ENCODE assay signal across 28 cellular contexts in genomic region chr7:150649084-150649385, GRCh38. TPM values are rescaled to one million over a fixed set of nuclear protein-coding genes. Genes with fewer than 3 reads are reported as not detected.
DNase-seq lines count a peak whose midpoint lies in the region; ATAC-seq, FAIRE-seq and TF ChIP-seq lines count a peak whose summit lies in the region.
"Had no signal": no experiment of that assay in that cellular context is flagged by ENCODE, and none has a peak within 500 bp of the region (broad histone marks: within the 10 kb centered on the region; RNA-seq: fewer than 3 reads in every experiment).

No MANE protein-coding gene starts in this region.

- SMC1A ChIA-PET in GM12878 (lab: Charles Lee; ENCODE audit: uncharacterized antibody, unreplicated experiment): interaction anchor here (1.4 to 1.8 kb wide), 3 partner anchors 11 to 20 kb away, joined by 6 to 8 read pairs (median 7); no protein-coding TSS in a partner anchor

- peaks cover 29% of the 10 kb centered on the region for H3K4me1 Mint-ChIP-seq in T-helper 1 cell treated with Interleukin-12 subunit alpha and Interleukin-12 subunit beta and Interleukin-4 antibody, amounts not matched to agents 30 μg/mL and 1 μg/mL, for 36 hours (ENCODE audit: low read depth)
- H3K4me1 Mint-ChIP-seq in stimulated activated naive CD8-positive, alpha-beta T cell treated with anti-CD3 and anti-CD28 coated beads, Interleukin-15, Interleukin-2, amounts not matched to agents 100 ng/mL and 50 ng/mL, for 24 hours (ENCODE audit: low read depth): peaks cover 46% of the 10 kb centered on the region
- H3K4me1 Mint-ChIP-seq in stimulated activated effector memory CD8-positive, alpha-beta T cell treated with anti-CD3 and anti-CD28 coated beads, Interleukin-12 subunit alpha, Interleukin-12 subunit beta, amount 100 ng/mL, for 72 hours: peaks cover 20% of the 10 kb centered on the region

- no peak overlapping the region for H3K9ac ChIP-seq in GM12878 (ENCODE audit: control insufficient read depth, insufficient read depth, low read length)
- H3K9ac ChIP-seq: KMS-11 had no signal

- H3K79me2 ChIP-seq in GM12878 (ENCODE audit: control insufficient read depth, insufficient read depth, low read length): no peaks in the 10 kb centered on the region

- no peaks in the 10 kb centered on the region for H4K20me1 ChIP-seq in GM12878 (ENCODE audit: control insufficient read depth, insufficient read depth)

- WGBS in GM12878 (ENCODE audit: insufficient coverage, insufficient replicate concordance, low lambda C conversion rate, missing lambda C conversion rate): 55% methylated on average over 3 of the region's 3 CpGs

- TF ChIP-seq RAD21 in GM12878 (IDR thresholded peaks at IDR 0.05; ENCODE audit: insufficient read depth, low read depth, low read length): no peak

- H3K4me3 Mint-ChIP-seq in T-helper 1 cell treated with Interleukin-12 subunit alpha and Interleukin-12 subunit beta and Interleukin-4 antibody, amounts not matched to agents 30 μg/mL and 1 μg/mL, for 36 hours: no peak overlapping the region
- H3K4me3 Mint-ChIP-seq in stimulated activated naive CD8-positive, alpha-beta T cell treated with anti-CD3 and anti-CD28 coated beads, Interleukin-15, Interleukin-2, amounts not matched to agents 100 ng/mL and 50 ng/mL, for 24 hours: no peak overlapping the region
- no peak overlapping the region for H3K4me3 Mint-ChIP-seq in stimulated activated effector memory CD8-positive, alpha-beta T cell treated with anti-CD3 and anti-CD28 coated beads, Interleukin-12 subunit alpha, Interleukin-12 subunit beta, amount 100 ng/mL, for 72 hours

- peak overlapping the region; percentile 5; the same call in 1 of the 2 replicates for H3K4me2 ChIP-seq in GM12878 (ENCODE audit: control insufficient read depth, insufficient read depth)
- H3K4me2 ChIP-seq: KMS-11 had no signal

- H3K4me1 ChIP-seq in GM12878 (ENCODE audit: control insufficient read depth, insufficient read depth, low read length): peaks cover 14% of the 10 kb centered on the region
- H3K4me1 ChIP-seq: esophagus squamous epithelium, SJSA1, tibial nerve had no signal

- TF ChIP-seq EP300 in GM12878 (IDR thresholded peaks at IDR 0.05; ENCODE audit: borderline replicate concordance in 1 of 2, control insufficient read depth in 1 of 2, low read depth in 2 of 2, low read length in 2 of 2): no peak

- BruUV-seq in GM12878 (replicated peaks; lab: Mats Ljungman, UMichigan): no TSS peak

- POLR2A ChIA-PET in GM12878 (lab: Charles Lee): no interaction called here

- in situ Hi-C loops in GM12878 (cut with MboI): no loop called here

- DNase-seq in T-helper 1 cell (no peak), GM12878 (ENCODE audit: low read depth, low spot score) (no peak)
- no peak for DNase-seq in stimulated activated naive CD8-positive, alpha-beta T cell treated with anti-CD3 and anti-CD28 coated beads, Interleukin-15, Interleukin-2, amounts not matched to agents 100 U/mL and 50 U/mL, for 24 hours
- no peak for DNase-seq in stimulated activated effector memory CD8-positive, alpha-beta T cell treated with anti-CD3 and anti-CD28 coated beads, Interleukin-12 subunit alpha, Interleukin-12 subunit beta, amount 100 ng/mL, for 72 hours (ENCODE audit: low spot score in 2 of 2)
- DNase-seq: activated CD4-positive, alpha-beta T cell treated with anti-CD3 and anti-CD28 coated beads for 4 hours; activated CD8-positive, alpha-beta memory T cell treated with anti-CD3 and anti-CD28 coated beads, Interleukin-2, amount 50 U/mL, for 48 hours; activated effector memory CD4-positive, alpha-beta T cell treated with Interleukin-2 at 50 U/mL for 16 hours; cortex of kidney; esophagus squamous epithelium; foreskin melanocyte; GOT3; left colon; NCI-H1436; NCI-H2081 treated with DMSO at 0.1 percent for 48 hours; NCI-H226; NCI-H69; small intestine; stimulated activated CD8-positive, alpha-beta memory T cell treated with anti-CD3 and anti-CD28 coated beads, Interleukin-4, amount 100 ng/mL, for 48 hours had no signal

- RAD21 ChIA-PET in GM12878 (lab: Charles Lee; ENCODE audit: unreplicated experiment): no interaction called here

- peaks cover 61% of the 10 kb centered on the region for H3K36me3 Mint-ChIP-seq in T-helper 1 cell treated with Interleukin-12 subunit alpha and Interleukin-12 subunit beta and Interleukin-4 antibody, amounts not matched to agents 30 μg/mL and 1 μg/mL, for 36 hours (ENCODE audit: low read depth)
- peaks cover 30% of the 10 kb centered on the region for H3K36me3 Mint-ChIP-seq in stimulated activated naive CD8-positive, alpha-beta T cell treated with anti-CD3 and anti-CD28 coated beads, Interleukin-15, Interleukin-2, amounts not matched to agents 100 ng/mL and 50 ng/mL, for 24 hours (ENCODE audit: low read depth)
- no peaks in the 10 kb centered on the region for H3K36me3 Mint-ChIP-seq in stimulated activated effector memory CD8-positive, alpha-beta T cell treated with anti-CD3 and anti-CD28 coated beads, Interleukin-12 subunit alpha, Interleukin-12 subunit beta, amount 100 ng/mL, for 72 hours

- peak overlapping the region; percentile 69 for H3K27ac ChIP-seq in GM12878 (ENCODE audit: control insufficient read depth, insufficient read depth)
- H3K27ac ChIP-seq: 22Rv1, esophagus squamous epithelium, HL-60, KMS-11, SJSA1, tibial nerve had no signal

- intact Hi-C loops in GM12878 (cut with micrococcal nuclease; ENCODE audit: unreplicated experiment): no loop called here

- ATAC-seq in stimulated activated naive CD8-positive, alpha-beta T cell treated with anti-CD3 and anti-CD28 coated beads, Interleukin-15, Interleukin-2, amounts not matched to agents 100 U/mL and 50 U/mL, for 24 hours: no peak
- ATAC-seq in GM12878 (no peak; the same call in 2 of the 3 replicates), HG02970 (IDR thresholded peaks at IDR 0.05; ENCODE audit: low FRiP score, unreplicated experiment) (no peak)
- ATAC-seq in stimulated activated effector memory CD8-positive, alpha-beta T cell treated with anti-CD3 and anti-CD28 coated beads, Interleukin-12 subunit alpha, Interleukin-12 subunit beta, amount 100 ng/mL, for 72 hours: no peak
- ATAC-seq in activated CD4-positive, CD25-positive, alpha-beta regulatory T cell treated with anti-CD3 and anti-CD28 coated beads, Interleukin-2, amount 50 U/mL, for 24 hours: no peak

- H3K27me3 ChIP-seq in GM12878 (replicated peaks in 1 of 2; ENCODE audit: control insufficient read depth in 2 of 2, insufficient read depth in 2 of 2, low read length in 1 of 2): no peaks in the 10 kb centered on the region
- H3K27me3 ChIP-seq: esophagus squamous epithelium, SJSA1, tibial nerve had no signal

- CTCF ChIA-PET in GM12878 (lab: Yijun Ruan, JAX): interaction anchor here (1.1 to 1.7 kb wide), 3 partner anchors 9 to 19 kb away, joined by 3 to 5 read pairs (median 3); no protein-coding TSS in a partner anchor

- H3K9me3 ChIP-seq in GM12878 (replicated peaks; ENCODE audit: control insufficient read depth, insufficient read depth, low read length): peaks cover 9% of the 10 kb centered on the region; the same call in 2 of the 3 replicates
- H3K9me3 ChIP-seq: esophagus squamous epithelium, SJSA1, tibial nerve had no signal

- H3K9me3 Mint-ChIP-seq in T-helper 1 cell treated with Interleukin-12 subunit alpha and Interleukin-12 subunit beta and Interleukin-4 antibody, amounts not matched to agents 30 μg/mL and 1 μg/mL, for 36 hours: peaks cover 68% of the 10 kb centered on the region
- H3K9me3 Mint-ChIP-seq in stimulated activated naive CD8-positive, alpha-beta T cell treated with anti-CD3 and anti-CD28 coated beads, Interleukin-15, Interleukin-2, amounts not matched to agents 100 ng/mL and 50 ng/mL, for 24 hours: peaks cover 31% of the 10 kb centered on the region
- peaks cover 5% of the 10 kb centered on the region for H3K9me3 Mint-ChIP-seq in stimulated activated effector memory CD8-positive, alpha-beta T cell treated with anti-CD3 and anti-CD28 coated beads, Interleukin-12 subunit alpha, Interleukin-12 subunit beta, amount 100 ng/mL, for 72 hours

- H3K27me3 Mint-ChIP-seq in T-helper 1 cell treated with Interleukin-12 subunit alpha and Interleukin-12 subunit beta and Interleukin-4 antibody, amounts not matched to agents 30 μg/mL and 1 μg/mL, for 36 hours (ENCODE audit: low read depth): no peaks in the 10 kb centered on the region
- no peaks in the 10 kb centered on the region for H3K27me3 Mint-ChIP-seq in stimulated activated naive CD8-positive, alpha-beta T cell treated with anti-CD3 and anti-CD28 coated beads, Interleukin-15, Interleukin-2, amounts not matched to agents 100 ng/mL and 50 ng/mL, for 24 hours

- no peak for FAIRE-seq in GM12878 (lab: Jason Lieb, UNC)
- FAIRE-seq: small intestine, TTC549 had no signal

- 0 out of 2 replicates have a peak overlapping the region, but pooled peaks have one; percentile 37 for H2AFZ ChIP-seq in GM12878 (ENCODE audit: control insufficient read depth, low read depth, low read length)

- TF ChIP-seq CTCF in GM12878 (IDR thresholded peaks at IDR 0.05 in 2 of 3, conservative IDR thresholded peaks at IDR 0.05 in 1 of 3; ENCODE audit: control insufficient read depth in 2 of 3, extremely low read depth in 1 of 3, insufficient read depth in 1 of 3, low read depth in 3 of 3, low read length in 3 of 3): no peak

- no peak for TF ChIP-seq POLR2A in GM12878 (IDR thresholded peaks at IDR 0.05; ENCODE audit: low read depth, low read length)

- no peak overlapping the region for H3K4me3 ChIP-seq in GM12878
- H3K4me3 ChIP-seq: esophagus squamous epithelium, SJSA1, tibial nerve had no signal

- H3K36me3 ChIP-seq in GM12878 (ENCODE audit: control insufficient read depth in 2 of 2, insufficient read depth in 2 of 2, low read length in 1 of 2): no peaks in the 10 kb centered on the region
- H3K36me3 ChIP-seq: esophagus squamous epithelium, SJSA1, tibial nerve had no signal

- peak overlapping the region; percentile 32 for H3K27ac Mint-ChIP-seq in T-helper 1 cell treated with Interleukin-12 subunit alpha and Interleukin-12 subunit beta and Interleukin-4 antibody, amounts not matched to agents 30 μg/mL and 1 μg/mL, for 36 hours
- peak overlapping the region; percentile 79 for H3K27ac Mint-ChIP-seq in stimulated activated naive CD8-positive, alpha-beta T cell treated with anti-CD3 and anti-CD28 coated beads, Interleukin-15, Interleukin-2, amounts not matched to agents 100 ng/mL and 50 ng/mL, for 24 hours
- H3K27ac Mint-ChIP-seq in stimulated activated effector memory CD8-positive, alpha-beta T cell treated with anti-CD3 and anti-CD28 coated beads, Interleukin-12 subunit alpha, Interleukin-12 subunit beta, amount 100 ng/mL, for 72 hours: peak overlapping the region; percentile 60

RNA-seq across cellular contexts. Expression of gene GIMAP6, which starts 16.9 kb away (rescaled TPM):
- 8.3 and 9.5 TPM in 2 replicates for total RNA-seq in GM12878 (2013; cell fraction: nucleolus; rRNA removed)
- total RNA-seq in GM12878 (2014; rRNA removed): 37.9 and 38.8 TPM in 2 replicates
- total RNA-seq in GM12878 (2014; rRNA removed; fragmentation: Illumina TruSeq; extraction: Trizol): 34.6 and 34.7 TPM in 2 replicates
- 36.2 and 40.9 TPM in 2 replicates for total RNA-seq in GM12878 (2021)
- polyA plus RNA-seq in GM12878 (2011; ENCODE audit: low read depth): 24.1 TPM
- polyA plus RNA-seq in GM12878 (2011; rRNA removed): 49.2 and 51.4 TPM in 2 replicates
- 45.1 and 46.6 TPM in 2 replicates for polyA plus RNA-seq in GM12878 (2011; cell fraction: cytosol; rRNA removed)
- polyA plus RNA-seq in GM12878 (2011; cell fraction: nucleus; rRNA removed): 29.7 and 34.6 TPM in 2 replicates
- polyA plus RNA-seq in GM12878 (2012): 32.3 and 33.9 TPM in 2 replicates
- 37.8 and 39.0 TPM in 2 replicates for polyA plus RNA-seq in GM12878 (2014; fragmentation: Illumina TruSeq; extraction: Trizol)
- polyA plus RNA-seq in GM12878 (2014; fragmentation: Nextera tagmentation; extraction: Ambion mirVana): 1 to 10 TPM; 6.2 to 8.3 TPM
- 36.0 and 36.6 TPM in 2 replicates for polyA plus RNA-seq in GM12878 (2014; rRNA removed)
- polyA plus RNA-seq in GM12878 (2016; fragmentation: Nextera tagmentation; extraction: Ambion mirVana): 10 to 100 TPM; 22.8 to 27.8 TPM
- 42.8 and 59.7 TPM in 2 replicates for polyA minus RNA-seq in GM12878 (2011; rRNA and poly(A)+ RNA removed)
- polyA minus RNA-seq in GM12878 (2011; cell fraction: cytosol; rRNA and poly(A)+ RNA removed): 15.4 and 20.4 TPM in 2 replicates
- 23.8 and 28.7 TPM in 2 replicates for polyA minus RNA-seq in GM12878 (2011; cell fraction: nucleus; rRNA and poly(A)+ RNA removed)
- total RNA-seq: SJSA1 had no signal

RNA-seq across cellular contexts. Expression of gene GIMAP2, which starts 36.5 kb away (rescaled TPM):
- 41.2 and 41.5 TPM in 2 replicates for total RNA-seq in GM12878 (2013; cell fraction: nucleolus; rRNA removed)
- total RNA-seq in GM12878 (2014; rRNA removed) (28.9 and 34.4 TPM in 2 replicates), GM12878 (2014; rRNA removed; fragmentation: Illumina TruSeq; extraction: Trizol) (37.0 and 37.3 TPM in 2 replicates), GM12878 (2021) (29.8 TPM in 2 replicates)
- polyA plus RNA-seq in GM12878 (2011; ENCODE audit: low read depth): 24.7 TPM
- polyA plus RNA-seq in GM12878 (2011; rRNA removed) (102 and 134 TPM in 2 replicates), GM12878 (2014; fragmentation: Illumina TruSeq; extraction: Trizol) (33.8 and 49.8 TPM in 2 replicates), GM12878 (2014; fragmentation: Nextera tagmentation; extraction: Ambion mirVana) (10 to 100 TPM; 47.5 to 60.0 TPM), GM12878 (2014; rRNA removed) (25.3 and 29.2 TPM in 2 replicates), GM12878 (2016; fragmentation: Nextera tagmentation; extraction: Ambion mirVana) (10 to 100 TPM; 21.3 to 24.4 TPM)
- 47.4 and 47.6 TPM in 2 replicates for polyA plus RNA-seq in GM12878 (2011; cell fraction: cytosol; rRNA removed)
- polyA plus RNA-seq in GM12878 (2011; cell fraction: nucleus; rRNA removed): 49.5 and 50.6 TPM in 2 replicates
- polyA plus RNA-seq in GM12878 (2012): 30.1 and 35.8 TPM in 2 replicates
- 62.5 and 79.0 TPM in 2 replicates for polyA minus RNA-seq in GM12878 (2011; rRNA and poly(A)+ RNA removed)
- 18.5 and 20.3 TPM in 2 replicates for polyA minus RNA-seq in GM12878 (2011; cell fraction: cytosol; rRNA and poly(A)+ RNA removed)
- 28.0 and 40.8 TPM in 2 replicates for polyA minus RNA-seq in GM12878 (2011; cell fraction: nucleus; rRNA and poly(A)+ RNA removed)
